Comparison of ENCODE assay signal across 9 cellular contexts in genomic region chr17:79288950-79289349, GRCh38.
"Had no signal": no experiment of that assay in that cellular context is flagged by ENCODE, and none has a peak within 500 bp of the region (broad histone marks: within the 10 kb centered on the region; RNA-seq: fewer than 3 reads in every experiment).

No MANE protein-coding gene starts in this region.

- H3K4me3 Mint-ChIP-seq: HFFc6 had no signal

- H3K9ac ChIP-seq: GM23248 had no signal

- DNase-seq: GM23248, GOT3, H7, HFFc6, IMR-90, KG1 had no signal

- H3K9me3 Mint-ChIP-seq: HFFc6 had no signal

- H3K27ac ChIP-seq: GM23248 had no signal

- H3K4me1 ChIP-seq: HAP-1 had no signal

- H3K36me3 ChIP-seq: HAP-1 had no signal

- ATAC-seq: HCT116, K562 had no signal

- H3K27ac Mint-ChIP-seq: HFFc6 had no signal

- H3K4me3 ChIP-seq: GM23248, HAP-1, K562 had no signal

- H2AFZ ChIP-seq: GM23248 had no signal

- H3K9me3 ChIP-seq: HAP-1 had no signal
